8 cellular contexts compared by ENCODE assay signal in the genomic region with DNA sequence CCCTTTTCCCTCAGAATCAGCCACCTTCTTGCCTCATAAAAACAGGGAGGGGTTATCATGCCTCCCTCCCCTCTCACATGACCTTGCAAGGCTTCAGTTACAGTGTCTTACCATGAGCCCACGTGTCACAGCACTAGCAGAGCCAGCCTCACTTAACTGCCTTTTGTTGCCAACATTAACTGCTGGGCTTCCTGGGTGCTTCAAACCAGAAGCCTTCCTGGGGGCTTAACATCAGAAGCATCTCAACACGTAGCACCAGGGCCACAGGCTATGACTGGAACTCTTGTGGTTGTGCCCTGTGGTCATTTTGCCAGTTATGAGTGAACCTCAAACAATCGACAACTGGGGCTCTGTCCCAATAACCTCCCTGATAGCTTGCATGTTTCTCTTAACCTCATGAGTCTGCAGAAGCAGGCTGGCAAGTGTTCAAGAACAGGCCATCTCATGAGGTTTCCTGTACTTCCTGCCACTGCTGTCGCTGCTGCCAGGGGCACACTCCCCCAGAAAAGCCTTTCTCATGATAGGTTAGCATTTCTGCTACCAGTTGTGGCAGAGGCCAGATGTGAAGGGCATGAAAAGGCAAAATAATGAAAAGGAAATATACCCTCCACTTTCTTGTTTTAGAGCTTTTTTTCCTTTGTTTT.
A peak's percentile ranks its signal among the peaks of the same experiment; 100 is the strongest.
DNase-seq lines count a peak whose midpoint lies in the region; ATAC-seq and TF ChIP-seq lines count a peak whose summit lies in the region.

No MANE protein-coding gene starts in this region.

- H3K4me1 ChIP-seq in Peyer's patch, result no peaks in the 10 kb centered on the region
- peaks cover 16% of the 10 kb centered on the region for H3K4me1 ChIP-seq in right cardiac atrium (ENCODE audit: control insufficient read depth, insufficient read depth, low read length)

- TF ChIP-seq CTCF in Peyer's patch (IDR thresholded peaks at IDR 0.05), result no peak

- peak overlapping the region; percentile 92 for H3K27ac Mint-ChIP-seq in activated T-helper 17 cell treated with anti-CD3 and anti-CD28 coated beads, Interleukin-2, amount 50 U/mL, for 72 hours

- intact Hi-C loops in right cardiac atrium (cut with DNase I), result no loop called here

- H3K4me3 Mint-ChIP-seq in activated T-helper 17 cell treated with anti-CD3 and anti-CD28 coated beads, Interleukin-2, amount 50 U/mL, for 72 hours, result peak overlapping the region; percentile 72

- no peaks in the 10 kb centered on the region for H3K36me3 ChIP-seq in Peyer's patch

- no peak for TF ChIP-seq POLR2A in Peyer's patch (IDR thresholded peaks at IDR 0.05)

- H3K4me3 ChIP-seq in Peyer's patch, result no peak overlapping the region
- no peak overlapping the region for H3K4me3 ChIP-seq in right cardiac atrium (ENCODE audit: low read length)

- H3K36me3 Mint-ChIP-seq in activated T-helper 17 cell treated with anti-CD3 and anti-CD28 coated beads, Interleukin-2, amount 50 U/mL, for 72 hours (ENCODE audit: low read depth), result no peaks in the 10 kb centered on the region

- WGBS in right cardiac atrium, result 15% methylated on average over 4 of the region's 4 CpGs

- peak; percentile 60 for ATAC-seq in HG02763 (IDR thresholded peaks at IDR 0.05; ENCODE audit: unreplicated experiment)
- peak; percentile 93 for ATAC-seq in activated T-helper 17 cell treated with anti-CD3 and anti-CD28 coated beads, Interleukin-2, amount 50 U/mL, for 72 hours (replicated peaks)
- ATAC-seq in right cardiac atrium, result peak; percentile 68 to 71

- H3K27me3 ChIP-seq in Peyer's patch, result no peaks in the 10 kb centered on the region
- no peaks in the 10 kb centered on the region for H3K27me3 ChIP-seq in right cardiac atrium (ENCODE audit: control insufficient read depth, insufficient read depth)

- H3K9me3 ChIP-seq in Peyer's patch (no peaks in the 10 kb centered on the region), right cardiac atrium (ENCODE audit: control insufficient read depth, low read length) (no peaks in the 10 kb centered on the region)

- peak; percentile 95 for DNase-seq in GDM1 (lab: John Stamatoyannopoulos, UW)
- peak in 2 of 3 donors; percentile 46 to 76 for DNase-seq in Peyer's patch
- DNase-seq in right cardiac atrium, result peak; percentile 66 to 84 (median 70)
- peak; percentile 8 to 34 for DNase-seq in stimulated activated CD8-positive, alpha-beta memory T cell treated with anti-CD3 and anti-CD28 coated beads, Interleukin-2, amount 100 ng/mL, for 48 hours (ENCODE audit: low read depth in 2 of 2)
- DNase-seq in SW 1271 (lab: John Stamatoyannopoulos, UW), result no peak
- no peak for DNase-seq in hepatic stellate cell (ENCODE audit: low spot score)

- H3K4me1 Mint-ChIP-seq in activated T-helper 17 cell treated with anti-CD3 and anti-CD28 coated beads, Interleukin-2, amount 50 U/mL, for 72 hours, result peaks cover 27% of the 10 kb centered on the region

- peak overlapping the region in 2 of 4 donors; percentile 31 to 41 for H3K27ac ChIP-seq in Peyer's patch
- no peak overlapping the region for H3K27ac ChIP-seq in right cardiac atrium (ENCODE audit: low read length)

- no peaks in the 10 kb centered on the region for H3K27me3 Mint-ChIP-seq in activated T-helper 17 cell treated with anti-CD3 and anti-CD28 coated beads, Interleukin-2, amount 50 U/mL, for 72 hours

- H3K9me3 Mint-ChIP-seq in activated T-helper 17 cell treated with anti-CD3 and anti-CD28 coated beads, Interleukin-2, amount 50 U/mL, for 72 hours, result peaks cover 4% of the 10 kb centered on the region

Comparison
In these comparisons a context has a peak if more than half of its experiments do, and no peak if none do; other contexts are left out.
1. DNase-seq: peak in GDM1 (single experiment), Peyer's patch (2 of 3), right cardiac atrium (3 of 3) and stimulated activated CD8-positive, alpha-beta memory T cell treated with anti-CD3 and anti-CD28 coated beads, Interleukin-2, amount 100 ng/mL, for 48 hours (2 of 2); none in SW 1271 (0 of 2) and hepatic stellate cell (single experiment).
2. Peak in every context shown above with its lines, with median percentiles within 50 percentile points of each other: ATAC-seq.